8 cellular contexts compared by ENCODE assay signal in the genomic region with DNA sequence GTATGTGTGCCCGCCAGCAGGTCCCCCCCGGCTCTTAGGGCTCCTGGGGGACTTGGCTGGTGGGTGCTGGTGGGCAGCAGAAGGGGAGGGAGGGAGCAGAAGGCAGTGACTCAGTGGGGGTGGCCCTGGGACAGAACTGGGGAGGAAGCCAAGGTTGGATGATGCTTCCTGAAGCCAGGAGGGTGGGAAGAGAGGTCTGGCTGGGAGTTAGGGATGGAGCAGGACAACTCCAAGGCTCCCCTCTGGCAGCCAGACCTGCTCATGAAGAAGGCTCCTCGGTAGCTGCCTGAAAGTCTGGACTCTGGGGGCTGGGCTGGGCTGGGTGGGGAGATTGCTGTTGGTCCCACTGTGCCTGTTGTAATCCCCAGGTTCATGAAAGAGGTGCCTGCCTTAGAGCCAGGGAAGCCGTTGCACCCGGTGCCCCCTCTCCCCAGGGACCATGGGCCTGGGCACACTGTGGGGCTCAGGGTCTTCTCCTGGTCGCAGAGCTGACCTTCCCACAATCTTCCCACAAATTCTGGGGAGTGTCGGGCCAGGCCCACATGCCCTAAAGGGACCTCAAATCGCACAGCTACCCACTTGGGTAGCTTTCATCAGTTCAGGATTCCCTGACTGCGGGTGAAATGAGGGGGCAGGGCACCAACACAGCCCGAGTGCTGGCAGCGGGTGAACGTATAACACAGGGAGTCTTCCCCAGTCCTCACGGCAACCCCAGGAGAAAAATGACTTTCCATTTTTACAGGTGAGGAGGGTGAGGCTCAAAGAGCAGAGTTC. TPM values are rescaled to one million over a fixed set of nuclear protein-coding genes. Genes with fewer than 3 reads are reported as not detected.
DNase-seq lines count a peak whose midpoint lies in the region; ATAC-seq and TF ChIP-seq lines count a peak whose summit lies in the region.

No MANE protein-coding gene starts in this region.

- intact Hi-C loops in sciatic nerve (cut with DNase I) = no loop called here

- 0% methylated on average over 6 of the region's 13 CpGs for WGBS in SK-N-SH (ENCODE audit: low lambda C conversion rate)

- no peak for TF ChIP-seq RAD21 in SK-N-SH (IDR thresholded peaks at IDR 0.05; ENCODE audit: low read length)

- peak overlapping the region; percentile 82 for H3K9ac ChIP-seq in SK-N-SH

- H3K4me1 ChIP-seq in SK-N-SH (ENCODE audit: control insufficient read depth in 1 of 2, insufficient read depth in 2 of 2, low read depth in 1 of 2, low read length in 1 of 2) = peaks cover 25 to 29% of the 10 kb centered on the region in 2 experiments; a peak in 3 of 4 replicates

- no peaks in the 10 kb centered on the region for H3K9me3 Mint-ChIP-seq in T-helper 1 cell treated with Interleukin-12 subunit alpha and Interleukin-12 subunit beta and Interleukin-4 antibody, amounts not matched to agents 30 μg/mL and 1 μg/mL, for 36 hours

- DNase-seq in T-helper 1 cell = no peak
- DNase-seq in SK-N-SH = no peak
- peak; percentile 90 for DNase-seq in fibroblast of the aortic adventitia (ENCODE audit: low read depth)
- no peak for DNase-seq in sciatic nerve (ENCODE audit: low spot score)
- no peak for DNase-seq in NCI-H2029 treated with DMSO at 0.1 percent for 48 hours (lab: John Stamatoyannopoulos, UW)
- no peak for DNase-seq in NOMO-1 (lab: John Stamatoyannopoulos, UW; ENCODE audit: unreplicated experiment in 2 of 2)

- H3K9me3 ChIP-seq in SK-N-SH = no peaks in the 10 kb centered on the region

- H4K20me1 ChIP-seq in SK-N-SH (ENCODE audit: insufficient read depth) = no peaks in the 10 kb centered on the region

- POLR2A ChIA-PET in SK-N-SH (lab: Yijun Ruan, JAX) = no interaction called here

- H3K27ac Mint-ChIP-seq in T-helper 1 cell treated with Interleukin-12 subunit alpha and Interleukin-12 subunit beta and Interleukin-4 antibody, amounts not matched to agents 30 μg/mL and 1 μg/mL, for 36 hours = peak overlapping the region; percentile 67

- H3K4me3 ChIP-seq in SK-N-SH (ENCODE audit: low read depth in 2 of 2, low read length in 1 of 2) = peak overlapping the region; percentile 64
- peak overlapping the region; percentile 67 for H3K4me3 ChIP-seq in fibroblast of the aortic adventitia (ENCODE audit: low read depth, low read length)

- no peak overlapping the region for H2AFZ ChIP-seq in SK-N-SH (ENCODE audit: low read depth)

- H3K27me3 ChIP-seq in SK-N-SH (ENCODE audit: insufficient read depth) = no peaks in the 10 kb centered on the region

- peak overlapping the region; percentile 84 for H3K4me3 Mint-ChIP-seq in T-helper 1 cell treated with Interleukin-12 subunit alpha and Interleukin-12 subunit beta and Interleukin-4 antibody, amounts not matched to agents 30 μg/mL and 1 μg/mL, for 36 hours

- ATAC-seq in sciatic nerve = peak; percentile 25
- no peak for ATAC-seq in GM18511 (IDR thresholded peaks at IDR 0.05; ENCODE audit: unreplicated experiment)

- TF ChIP-seq EP300 in SK-N-SH (IDR thresholded peaks at IDR 0.05; ENCODE audit: borderline replicate concordance in 1 of 2, low read depth in 1 of 2, low read length in 1 of 2) = peak in 1 of 2 experiments; percentile 66; a peak in 1 of 4 replicates

- H3K36me3 Mint-ChIP-seq in T-helper 1 cell treated with Interleukin-12 subunit alpha and Interleukin-12 subunit beta and Interleukin-4 antibody, amounts not matched to agents 30 μg/mL and 1 μg/mL, for 36 hours (ENCODE audit: low read depth) = peaks cover 14% of the 10 kb centered on the region

- H3K27me3 Mint-ChIP-seq in T-helper 1 cell treated with Interleukin-12 subunit alpha and Interleukin-12 subunit beta and Interleukin-4 antibody, amounts not matched to agents 30 μg/mL and 1 μg/mL, for 36 hours (ENCODE audit: low read depth) = no peaks in the 10 kb centered on the region

- peaks cover 20 to 35% of the 10 kb centered on the region in 2 experiments for H3K36me3 ChIP-seq in SK-N-SH (replicated peaks in 1 of 2; ENCODE audit: control insufficient read depth in 1 of 2, insufficient read depth in 2 of 2, low read length in 1 of 2)

- CTCF ChIA-PET in SK-N-SH (lab: Yijun Ruan, JAX) = interaction anchor here (0.6 to 2.2 kb wide), 36 partner anchors 8 to 396 kb away, joined by 3 to 12 read pairs (median 3); partner anchors contain the start of genes ATP6V0D1, KCTD19, LRRC36 and SLC9A5

- peaks cover 34% of the 10 kb centered on the region for H3K79me2 ChIP-seq in SK-N-SH (ENCODE audit: insufficient read depth)

- H3K4me2 ChIP-seq in SK-N-SH = peak overlapping the region; percentile 96

- no peak for TF ChIP-seq CTCF in SK-N-SH (IDR thresholded peaks at IDR 0.05)
- TF ChIP-seq CTCF in fibroblast of the aortic adventitia (IDR thresholded peaks at IDR 0.05; ENCODE audit: insufficient read depth, low read length) = no peak

- H3K4me1 Mint-ChIP-seq in T-helper 1 cell treated with Interleukin-12 subunit alpha and Interleukin-12 subunit beta and Interleukin-4 antibody, amounts not matched to agents 30 μg/mL and 1 μg/mL, for 36 hours (ENCODE audit: low read depth) = peaks cover 8% of the 10 kb centered on the region

- H3F3A ChIP-seq in SK-N-SH (replicated peaks; ENCODE audit: insufficient read depth) = peaks cover 28% of the 10 kb centered on the region

- H3K27ac ChIP-seq in SK-N-SH (ENCODE audit: low read depth in 2 of 2, low read length in 1 of 2) = peak overlapping the region; percentile 54 to 100

- no peaks in the 10 kb centered on the region for H3K9me2 ChIP-seq in SK-N-SH

TF ChIP-seq in SK-N-SH, 30 proteins besides CTCF, POLR2A, EP300 and RAD21 (continues in another document):
- TF ChIP-seq NFIC (IDR thresholded peaks at IDR 0.05; ENCODE audit: borderline replicate concordance) (peak; percentile 91), RCOR1 (IDR thresholded peaks at IDR 0.05; ENCODE audit: low read length) (no peak), TCF12 (IDR thresholded peaks at IDR 0.05) (peak; percentile 71), FOXM1 (IDR thresholded peaks at IDR 0.05; ENCODE audit: low read depth) (no peak), MEF2A (IDR thresholded peaks at IDR 0.05; ENCODE audit: borderline replicate concordance, low read depth) (no peak), CHD2 (IDR thresholded peaks at IDR 0.05; ENCODE audit: low read length, partially characterized antibody) (no peak), SIN3A (IDR thresholded peaks at IDR 0.05; ENCODE audit: borderline replicate concordance, low read depth, low read length) (no peak), MXI1 (IDR thresholded peaks at IDR 0.05; ENCODE audit: low read depth, low read length) (no peak), GABPA (IDR thresholded peaks at IDR 0.05; ENCODE audit: low read depth) (no peak), RXRA (IDR thresholded peaks at IDR 0.05; ENCODE audit: borderline replicate concordance, low read depth) (peak; percentile 34; the same call in 1 of the 2 replicates), PBX3 (IDR thresholded peaks at IDR 0.05) (0 out of 2 replicates have a peak, but pooled peaks have one; percentile 3)
- TF ChIP-seq, protein P1, sequence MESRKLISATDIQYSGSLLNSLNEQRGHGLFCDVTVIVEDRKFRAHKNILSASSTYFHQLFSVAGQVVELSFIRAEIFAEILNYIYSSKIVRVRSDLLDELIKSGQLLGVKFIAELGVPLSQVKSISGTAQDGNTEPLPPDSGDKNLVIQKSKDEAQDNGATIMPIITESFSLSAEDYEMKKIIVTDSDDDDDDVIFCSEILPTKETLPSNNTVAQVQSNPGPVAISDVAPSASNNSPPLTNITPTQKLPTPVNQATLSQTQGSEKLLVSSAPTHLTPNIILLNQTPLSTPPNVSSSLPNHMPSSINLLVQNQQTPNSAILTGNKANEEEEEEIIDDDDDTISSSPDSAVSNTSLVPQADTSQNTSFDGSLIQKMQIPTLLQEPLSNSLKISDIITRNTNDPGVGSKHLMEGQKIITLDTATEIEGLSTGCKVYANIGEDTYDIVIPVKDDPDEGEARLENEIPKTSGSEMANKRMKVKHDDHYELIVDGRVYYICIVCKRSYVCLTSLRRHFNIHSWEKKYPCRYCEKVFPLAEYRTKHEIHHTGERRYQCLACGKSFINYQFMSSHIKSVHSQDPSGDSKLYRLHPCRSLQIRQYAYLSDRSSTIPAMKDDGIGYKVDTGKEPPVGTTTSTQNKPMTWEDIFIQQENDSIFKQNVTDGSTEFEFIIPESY (IDR thresholded peaks at IDR 0.05; ENCODE audit: borderline replicate concordance, low read depth) = 0 out of 2 replicates have a peak, but pooled peaks have one; percentile 38

RNA-seq across cellular contexts. Expression of gene PLEKHG4, which starts 1.1 kb away (rescaled TPM):
- polyA plus RNA-seq in SK-N-SH (2012; rRNA removed) = 65.5 and 87.0 TPM in 2 replicates
- polyA plus RNA-seq in SK-N-SH (2012; cell fraction: cytosol; rRNA removed) = 13.2 and 22.7 TPM in 2 replicates
- polyA plus RNA-seq in SK-N-SH (2012; cell fraction: nucleus; rRNA removed) = 417 and 427 TPM in 2 replicates
- 13.3 and 24.3 TPM in 2 replicates for total RNA-seq in fibroblast of the aortic adventitia (ENCODE audit: low replicate concordance)
- 15.0 TPM for total RNA-seq in sciatic nerve

RNA-seq across cellular contexts. Expression of gene SLC9A5, which starts 29.4 kb away (rescaled TPM):
- polyA plus RNA-seq in SK-N-SH (2012; rRNA removed) = 4.1 and 5.8 TPM in 2 replicates
- polyA plus RNA-seq in SK-N-SH (2012; cell fraction: cytosol; rRNA removed) = 1.5 and 1.6 TPM in 2 replicates
- polyA plus RNA-seq in SK-N-SH (2012; cell fraction: nucleus; rRNA removed) = 29.9 and 31.6 TPM in 2 replicates
- total RNA-seq in fibroblast of the aortic adventitia (ENCODE audit: low replicate concordance) (0.65 and 1.4 TPM in 2 replicates), sciatic nerve (1.2 TPM)

RNA-seq across cellular contexts. Expression of gene FHOD1, which starts 30.9 kb away (rescaled TPM):
- 53.2 and 70.9 TPM in 2 replicates for polyA plus RNA-seq in SK-N-SH (2012; rRNA removed)
- polyA plus RNA-seq in SK-N-SH (2012; cell fraction: cytosol; rRNA removed) = 17.6 and 25.5 TPM in 2 replicates
- polyA plus RNA-seq in SK-N-SH (2012; cell fraction: nucleus; rRNA removed) = 343 and 475 TPM in 2 replicates
- 14.1 and 19.7 TPM in 2 replicates for total RNA-seq in fibroblast of the aortic adventitia (ENCODE audit: low replicate concordance)
- total RNA-seq in sciatic nerve = 35.3 TPM

RNA-seq across cellular contexts. Expression of gene KCTD19, which starts 48.4 kb away (rescaled TPM):
- polyA plus RNA-seq in SK-N-SH (2012; rRNA removed) = 1.8 and 1.9 TPM in 2 replicates
- polyA plus RNA-seq in SK-N-SH (2012; cell fraction: cytosol; rRNA removed) = 0.41 and 0.49 TPM in 2 replicates
- 9.1 and 10.8 TPM in 2 replicates for polyA plus RNA-seq in SK-N-SH (2012; cell fraction: nucleus; rRNA removed)
- total RNA-seq in fibroblast of the aortic adventitia (ENCODE audit: low replicate concordance) = not detected in 2 replicates
- 0.53 TPM for total RNA-seq in sciatic nerve

RNA-seq across cellular contexts. Expression of gene LRRC36, which starts 48.4 kb away (rescaled TPM):
- 0.78 and 0.92 TPM in 2 replicates for polyA plus RNA-seq in SK-N-SH (2012; rRNA removed)
- polyA plus RNA-seq in SK-N-SH (2012; cell fraction: cytosol; rRNA removed) = 0.30 and 0.36 TPM in 2 replicates
- 3.6 and 4.8 TPM in 2 replicates for polyA plus RNA-seq in SK-N-SH (2012; cell fraction: nucleus; rRNA removed)
- total RNA-seq in fibroblast of the aortic adventitia (ENCODE audit: low replicate concordance) (not detected in 2 replicates), sciatic nerve (1.5 TPM)
